ENCODE assay signal across 25 cellular contexts in the genomic region with DNA sequence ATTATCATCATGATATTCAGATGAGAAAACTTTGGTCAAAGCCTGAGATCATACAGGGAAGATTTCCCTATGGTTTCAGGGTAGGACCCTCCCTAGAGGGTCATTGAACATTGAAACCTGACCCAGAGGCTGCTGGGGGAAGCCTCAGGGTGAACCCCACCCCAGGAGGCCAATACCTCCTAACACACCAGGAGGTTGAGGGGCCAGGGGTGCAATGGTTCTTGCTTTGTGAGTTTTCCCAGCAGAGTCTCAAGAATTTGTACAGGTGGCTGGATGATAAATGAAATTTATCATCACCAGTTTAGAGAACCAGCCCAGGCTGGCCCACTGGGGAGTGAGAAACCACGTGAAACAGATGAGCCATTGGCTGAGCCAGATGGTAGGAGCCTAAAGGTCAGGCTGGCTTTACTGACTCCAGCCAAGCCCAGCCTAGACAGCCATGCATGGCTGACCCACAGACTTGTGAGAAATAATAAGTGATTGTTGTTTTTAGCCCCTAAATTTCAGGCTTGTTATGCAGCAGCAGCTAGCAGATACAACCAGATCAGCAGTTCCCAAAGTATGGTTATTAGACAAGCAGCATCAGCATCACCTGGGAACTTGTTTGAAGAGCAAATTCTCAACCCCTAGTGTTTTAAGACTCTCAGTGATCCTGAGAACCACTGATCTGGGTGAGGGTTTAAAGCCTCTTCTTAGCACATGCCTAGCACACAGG. TPM values are rescaled to one million over a fixed set of nuclear protein-coding genes. Genes with fewer than 3 reads are reported as not detected.
DNase-seq lines count a peak whose midpoint lies in the region; ATAC-seq, FAIRE-seq and TF ChIP-seq lines count a peak whose summit lies in the region.
"Had no signal": no experiment of that assay in that cellular context is flagged by ENCODE, and none has a peak within 500 bp of the region (broad histone marks: within the 10 kb centered on the region; RNA-seq: fewer than 3 reads in every experiment).

No MANE protein-coding gene starts in this region.

- H3K27me3 Mint-ChIP-seq in Calu3 (ENCODE audit: unreplicated experiment) = no peaks in the 10 kb centered on the region

- H3K9me3 ChIP-seq in Panc1 (ENCODE audit: control insufficient read depth, insufficient read depth, low read depth, low read length) = no peaks in the 10 kb centered on the region
- H3K9me3 ChIP-seq in kidney (ENCODE audit: control insufficient read depth in 1 of 2, low read length in 2 of 2) = no peaks in the 10 kb centered on the region
- H3K9me3 ChIP-seq in small intestine (ENCODE audit: control insufficient read depth, low read depth) = no peaks in the 10 kb centered on the region
- no peaks in the 10 kb centered on the region for H3K9me3 ChIP-seq in HAP-1

- no peak for ATAC-seq in Panc1
- ATAC-seq: activated T-helper 17 cell treated with anti-CD3 and anti-CD28 coated beads, Interleukin-2, amount 50 U/mL, for 72 hours; GM23338; stimulated activated naive CD8-positive, alpha-beta T cell treated with anti-CD3 and anti-CD28 coated beads, Interleukin-15, Interleukin-2, amounts not matched to agents 100 U/mL and 50 U/mL, for 24 hours had no signal

- H3K27ac ChIP-seq in Panc1 (ENCODE audit: low read length) (0 out of 2 replicates have a peak overlapping the region, but pooled peaks have one; percentile 4), kidney (ENCODE audit: low read depth in 2 of 2, low read length in 2 of 2) (no peak overlapping the region), small intestine (ENCODE audit: low read depth in 1 of 2, low read length in 1 of 2) (peak overlapping the region; percentile 34 to 96)
- H3K27ac ChIP-seq: KMS-11 had no signal

- no TSS peak for BruUV-seq in Calu3 (replicated peaks; lab: Mats Ljungman, UMichigan)
- no TSS peak for BruUV-seq in Panc1 (replicated peaks; lab: Mats Ljungman, UMichigan)

- POLR2A ChIA-PET in Panc1 (lab: Charles Lee) = no interaction called here

- CTCF ChIA-PET in Calu3 (lab: Charles Lee) = no interaction called here
- CTCF ChIA-PET in Panc1 (lab: Charles Lee) = interaction anchor here (0.6 kb wide), 1 partner anchor 239 kb away, joined by 8 read pairs; no protein-coding TSS in a partner anchor

- H3K4me1 ChIP-seq in Panc1 (ENCODE audit: control insufficient read depth, insufficient read depth, low read length) (peaks cover 9% of the 10 kb centered on the region), kidney (ENCODE audit: control insufficient read depth in 1 of 2, insufficient read depth in 1 of 2, low read depth in 1 of 2, low read length in 2 of 2) (peaks cover 19 to 33% of the 10 kb centered on the region in 2 donors), small intestine (ENCODE audit: control insufficient read depth in 2 of 2, insufficient read depth in 1 of 2, low read depth in 1 of 2, low read length in 1 of 2) (peaks cover 3 to 7% of the 10 kb centered on the region in 2 donors), HAP-1 (no peaks in the 10 kb centered on the region)

- FAIRE-seq in kidney (lab: Jason Lieb, UNC) = no peak
- no peak for FAIRE-seq in small intestine (lab: Jason Lieb, UNC)

- in situ Hi-C loops in Panc1 (cut with HindIII; ENCODE audit: low pct_unique_long_range_greater_than_20kb, low sequenced_read_pairs) (no loop called here), HAP-1 (cut with MboI; ENCODE audit: low sequenced_read_pairs) (loop anchor here (25.0 kb wide), 1 partner anchor 88 kb away; no protein-coding TSS in a partner anchor)

- H3K27ac Mint-ChIP-seq in Calu3 (ENCODE audit: unreplicated experiment) = peak overlapping the region; percentile 88
- H3K27ac Mint-ChIP-seq: activated naive CD4-positive, alpha-beta T cell treated with anti-CD3 and anti-CD28 coated beads, Interleukin-2, amount 50 U/mL, for 72 hours; activated T-helper 17 cell treated with anti-CD3 and anti-CD28 coated beads, Interleukin-2, amount 50 U/mL, for 72 hours; CD8-positive, alpha-beta memory T cell; GM23338 had no signal

- H3K27me3 ChIP-seq in Panc1 (ENCODE audit: control insufficient read depth, insufficient read depth, low read length) = no peaks in the 10 kb centered on the region
- H3K27me3 ChIP-seq in small intestine (ENCODE audit: control insufficient read depth in 2 of 2, insufficient read depth in 2 of 2, low read length in 2 of 2) = no peaks in the 10 kb centered on the region
- H3K27me3 ChIP-seq in HAP-1 (ENCODE audit: low read depth) = no peaks in the 10 kb centered on the region

- 62 to 72% (median 63%) methylated on average over 1 of the region's 1 CpG for WGBS in small intestine, 3 donors

- no peaks in the 10 kb centered on the region; the same call in 1 of the 2 replicates for H3K36me3 ChIP-seq in Panc1 (ENCODE audit: control insufficient read depth, insufficient read depth, low read length)
- peaks cover 2 to 7% of the 10 kb centered on the region in 2 donors for H3K36me3 ChIP-seq in kidney (ENCODE audit: control insufficient read depth in 1 of 2, insufficient read depth in 2 of 2, low read length in 2 of 2)
- no peaks in the 10 kb centered on the region for H3K36me3 ChIP-seq in small intestine (ENCODE audit: control insufficient read depth in 2 of 2, insufficient read depth in 2 of 2, low read length in 2 of 2)
- no peaks in the 10 kb centered on the region for H3K36me3 ChIP-seq in HAP-1 (replicated peaks)

- H3K36me3 Mint-ChIP-seq in Calu3 (ENCODE audit: insufficient read depth, unreplicated experiment) = peaks cover 93% of the 10 kb centered on the region
- H3K36me3 Mint-ChIP-seq: activated naive CD4-positive, alpha-beta T cell treated with anti-CD3 and anti-CD28 coated beads, Interleukin-2, amount 50 U/mL, for 72 hours; CD8-positive, alpha-beta memory T cell had no signal

- peak overlapping the region in 1 of 2 donors; percentile 54 for H3K9ac ChIP-seq in kidney (ENCODE audit: low read length in 2 of 2)
- H3K9ac ChIP-seq: KMS-11 had no signal

- H3K4me3 ChIP-seq in Panc1 (ENCODE audit: low read depth in 2 of 2, low read length in 2 of 2) (no peak overlapping the region), kidney (ENCODE audit: low read length in 2 of 2) (no peak overlapping the region), small intestine (ENCODE audit: low read depth in 1 of 2, low read length in 2 of 2) (no peak overlapping the region), HAP-1 (no peak overlapping the region)
- H3K4me3 ChIP-seq: GM23338 had no signal

- peaks cover 76% of the 10 kb centered on the region for H3K4me1 Mint-ChIP-seq in Calu3 (ENCODE audit: low read depth, unreplicated experiment)

- DNase-seq in Calu3 (no peak), Panc1 (ENCODE audit: low read depth, low spot score) (no peak), kidney (peak; percentile 34), small intestine (no peak), SHP77 (lab: John Stamatoyannopoulos, UW) (no peak), dedifferentiated amniotic fluid mesenchymal stem cell (ENCODE audit: extremely low spot score) (no peak), HAP-1 (ENCODE audit: low spot score in 2 of 2) (no peak), pons (ENCODE audit: low spot score) (no peak)
- DNase-seq: activated CD4-positive, alpha-beta T cell treated with anti-CD3 and anti-CD28 coated beads, Interleukin-2, amount 50 U/mL, for 1 hour; anterior cingulate cortex; CD8-positive, alpha-beta memory T cell; dermis blood vessel endothelial cell; DMS153; glutamatergic neuron; kidney glomerular epithelial cell; mesendoderm; NCI-H146; NCI-H510A; NK-92 treated with Interleukin-12 subunit alpha and Interleukin-12 subunit beta, amount 100 ng/mL, for 24 hours; stimulated activated CD4-positive, alpha-beta T cell treated with anti-CD3 and anti-CD28 coated beads, Interleukin-4, amount 100 ng/mL, for 4 hours; stimulated activated naive CD8-positive, alpha-beta T cell treated with anti-CD3 and anti-CD28 coated beads, Interleukin-15, Interleukin-2, amounts not matched to agents 100 U/mL and 50 U/mL, for 24 hours had no signal

- intact Hi-C loops in Calu3 (cut with micrococcal nuclease; ENCODE audit: unreplicated experiment) (no loop called here), Panc1 (cut with micrococcal nuclease; ENCODE audit: unreplicated experiment) (no loop called here), kidney (cut with DNase I) (no loop called here)

- TF ChIP-seq CTCF in Calu3 (IDR thresholded peaks at IDR 0.05; ENCODE audit: unreplicated experiment) (no peak), Panc1 (IDR thresholded peaks at IDR 0.05) (no peak), kidney (IDR thresholded peaks at IDR 0.05; ENCODE audit: borderline replicate concordance, extremely low read depth, insufficient read depth) (no peak)

- H3K4me3 Mint-ChIP-seq in Calu3 (ENCODE audit: low read depth, unreplicated experiment) = no peak overlapping the region
- H3K4me3 Mint-ChIP-seq: activated T-helper 17 cell treated with anti-CD3 and anti-CD28 coated beads, Interleukin-2, amount 50 U/mL, for 72 hours; CD8-positive, alpha-beta memory T cell; GM23338 had no signal

- H3K9me3 Mint-ChIP-seq in Calu3 (ENCODE audit: low read depth, unreplicated experiment) = no peaks in the 10 kb centered on the region
- H3K9me3 Mint-ChIP-seq: activated naive CD4-positive, alpha-beta T cell treated with anti-CD3 and anti-CD28 coated beads, Interleukin-2, amount 50 U/mL, for 72 hours; activated T-helper 17 cell treated with anti-CD3 and anti-CD28 coated beads, Interleukin-2, amount 50 U/mL, for 72 hours; CD8-positive, alpha-beta memory T cell; GM23338 had no signal

RNA-seq across cellular contexts. Expression of gene TGM2, which starts 15.0 kb away (rescaled TPM):
- total RNA-seq in Calu3 (2022) (261 and 311 TPM in 2 replicates), Panc1 (2021; ENCODE audit: unreplicated experiment) (113 TPM), kidney (611 TPM)
- 205 TPM for polyA plus RNA-seq in Panc1 (2012; ENCODE audit: insufficient read length)
- polyA plus RNA-seq in kidney (ENCODE audit: insufficient read depth, low read depth, low replicate concordance) (44.6 TPM), small intestine (10 to 100 TPM; 19.7 to 92.7 (median 25.5) TPM)
- total RNA-seq: CD8-positive, alpha-beta memory T cell had no signal
- polyA plus RNA-seq: CD8-positive, alpha-beta memory T cell had no signal

Comparison
In these comparisons a context has a peak if more than half of its experiments do, and no peak if none do; other contexts are left out.
1. H3K27ac ChIP-seq: peak in Panc1 (single experiment) and small intestine (2 of 2); none in kidney (0 of 2).